Comparison of ENCODE assay signal across 10 cellular contexts in genomic region chr18:42706618-42707017, GRCh38.
DNase-seq lines count a peak whose midpoint lies in the region; ATAC-seq, FAIRE-seq and TF ChIP-seq lines count a peak whose summit lies in the region.
"Had no signal": no experiment of that assay in that cellular context is flagged by ENCODE, and none has a peak within 500 bp of the region (broad histone marks: within the 10 kb centered on the region; RNA-seq: fewer than 3 reads in every experiment).

No MANE protein-coding gene starts in this region.

- no peaks in the 10 kb centered on the region for H4K20me1 ChIP-seq in HepG2 (ENCODE audit: insufficient read depth, low read length)

- no peak for TF ChIP-seq POLR2A in HepG2 (IDR thresholded peaks at IDR 0.05; ENCODE audit: insufficient read depth in 1 of 2, low read depth in 2 of 2, low read length in 2 of 2)

- FAIRE-seq in bronchial epithelial cell (lab: Jason Lieb, UNC) (peak; percentile 77), pancreas (lab: Jason Lieb, UNC) (no peak), HepG2 (lab: Jason Lieb, UNC) (no peak)

- H3K9ac ChIP-seq in HepG2 (ENCODE audit: insufficient read depth, low read depth, low read length): no peak overlapping the region

- peak overlapping the region; percentile 24 for H3K4me3 ChIP-seq in bronchial epithelial cell (ENCODE audit: low read depth, low read length)
- no peak overlapping the region for H3K4me3 ChIP-seq in pancreas
- H3K4me3 ChIP-seq in HepG2 (replicated peaks in 1 of 3; ENCODE audit: insufficient read depth in 1 of 3, low read depth in 2 of 3, low read length in 3 of 3): no peak overlapping the region
- H3K4me3 ChIP-seq: ovary had no signal

- no peak overlapping the region for H3K4me2 ChIP-seq in HepG2 (ENCODE audit: low read depth, low read length)

- WGBS in pancreas, 2 donors: 56 to 67% methylated on average over 8 of the region's 8 CpGs
- WGBS in HepG2 (ENCODE audit: low lambda C conversion rate): 35% methylated on average over 8 of the region's 8 CpGs

- in situ Hi-C loops in HepG2 (cut with HindIII; ENCODE audit: extremely low pct_ligation_motif_present, low pct_unique_long_range_greater_than_20kb): no loop called here

- no TSS peak for BruUV-seq in HepG2 (replicated peaks; lab: Mats Ljungman, UMichigan)

- no peak for TF ChIP-seq RAD21 in HepG2 (CRISPR knock-in tag; IDR thresholded peaks at IDR 0.05)

- TF ChIP-seq CTCF in bronchial epithelial cell (IDR thresholded peaks at IDR 0.05; ENCODE audit: insufficient read depth, low read length, severe bottlenecking) (no peak), pancreas (IDR thresholded peaks at IDR 0.05) (no peak), HepG2 (CRISPR knock-in tag; IDR thresholded peaks at IDR 0.05) (no peak)

- ATAC-seq in pancreas: peak in 3 of 4 donors; percentile 48 to 60 (median 58)
- no peak for ATAC-seq in HepG2
- ATAC-seq in GM21526 (IDR thresholded peaks at IDR 0.05; ENCODE audit: low FRiP score, unreplicated experiment): no peak

- TF ChIP-seq EP300 in HepG2 (IDR thresholded peaks at IDR 0.05; ENCODE audit: low read depth in 2 of 2, low read length in 2 of 2): no peak
- no peak for TF ChIP-seq EP300 in HepG2 (CRISPR knock-in tag; IDR thresholded peaks at IDR 0.05; ENCODE audit: borderline replicate concordance)

- DNase-seq in HT-29 (ENCODE audit: low spot score): peak; percentile 11
- peak; percentile 91 for DNase-seq in NCI-H2196 treated with DMSO at 0.1 percent for 48 hours (lab: John Stamatoyannopoulos, UW; ENCODE audit: unreplicated experiment)
- DNase-seq in bronchial epithelial cell (ENCODE audit: low read depth): peak; percentile 97
- DNase-seq in pancreas: peak in 2 of 6 donors; percentile 8 to 11
- no peak for DNase-seq in effector CD4-positive, alpha-beta T cell
- no peak for DNase-seq in DMS114 treated with DMSO at 0.1 percent for 48 hours (lab: John Stamatoyannopoulos, UW; ENCODE audit: unreplicated experiment)
- no peak for DNase-seq in HepG2 (ENCODE audit: low spot score)
- DNase-seq: ovary had no signal

- CTCF ChIA-PET in HepG2 (lab: Yijun Ruan, JAX; ENCODE audit: low intra/inter-chr PET ratio, low total read pairs): no interaction called here

- H3K9me3 ChIP-seq in pancreas (no peaks in the 10 kb centered on the region), HepG2 (ENCODE audit: low read length) (peaks cover 5% of the 10 kb centered on the region; the same call in 1 of the 2 replicates)
- H3K9me3 ChIP-seq: ovary had no signal

- POLR2A ChIA-PET in HepG2 (lab: Yijun Ruan, JAX): no interaction called here

- H3K79me2 ChIP-seq in HepG2 (ENCODE audit: insufficient read depth, low read length): no peaks in the 10 kb centered on the region

- H3K4me1 ChIP-seq in pancreas (no peaks in the 10 kb centered on the region), HepG2 (ENCODE audit: insufficient read depth, low read length) (no peaks in the 10 kb centered on the region)

- H2AFZ ChIP-seq in HepG2 (ENCODE audit: low read length): no peak overlapping the region

- H3K36me3 ChIP-seq in bronchial epithelial cell (ENCODE audit: control insufficient read depth, insufficient read depth, low read length) (no peaks in the 10 kb centered on the region), pancreas (no peaks in the 10 kb centered on the region), HepG2 (replicated peaks in 1 of 2; ENCODE audit: control insufficient read depth in 1 of 2, insufficient read depth in 2 of 2, low read length in 2 of 2) (no peaks in the 10 kb centered on the region)
- H3K36me3 ChIP-seq: ovary had no signal

- intact Hi-C loops in pancreas (cut with DNase I) (no loop called here), HepG2 (cut with micrococcal nuclease; ENCODE audit: unreplicated experiment) (no loop called here)

- no peaks in the 10 kb centered on the region for H3K27me3 ChIP-seq in bronchial epithelial cell (ENCODE audit: control insufficient read depth, insufficient read depth, low read length)
- no peaks in the 10 kb centered on the region for H3K27me3 ChIP-seq in pancreas
- H3K27me3 ChIP-seq in HepG2 (ENCODE audit: control insufficient read depth in 1 of 2, insufficient read depth in 2 of 2, low read length in 2 of 2): no peaks in the 10 kb centered on the region
- H3K27me3 ChIP-seq: ovary had no signal

- H3K27ac ChIP-seq in pancreas (no peak overlapping the region), HepG2 (ENCODE audit: extremely low read length, insufficient read depth, low read length) (no peak overlapping the region)
- H3K27ac ChIP-seq: HL-60, ovary had no signal

TF ChIP-seq in HepG2, 621 proteins besides CTCF, POLR2A, EP300 and RAD21:
- TF ChIP-seq ZNF598 (CRISPR knock-in tag; IDR thresholded peaks at IDR 0.05; ENCODE audit: borderline replicate concordance) (no peak), ZNF772 (CRISPR knock-in tag; IDR thresholded peaks at IDR 0.05) (no peak), JDP2 (CRISPR knock-in tag; IDR thresholded peaks at IDR 0.05; ENCODE audit: borderline replicate concordance) (no peak), PPARG (CRISPR knock-in tag; conservative IDR thresholded peaks at IDR 0.05) (no peak), ONECUT2 (CRISPR knock-in tag; IDR thresholded peaks at IDR 0.05) (no peak), ADNP (CRISPR knock-in tag; IDR thresholded peaks at IDR 0.05) (no peak), ZNF317 (CRISPR knock-in tag; IDR thresholded peaks at IDR 0.05) (no peak)

Comparison
In these comparisons a context has a peak if more than half of its experiments do, and no peak if none do; other contexts are left out.
1. DNase-seq: peak in HT-29 (single experiment), NCI-H2196 treated with DMSO at 0.1 percent for 48 hours (single experiment) and bronchial epithelial cell (single experiment); none in effector CD4-positive, alpha-beta T cell (single experiment), DMS114 treated with DMSO at 0.1 percent for 48 hours (single experiment) and HepG2 (single experiment).
2. ATAC-seq: peak in pancreas (3 of 4); none in HepG2 (single experiment) and GM21526 (single experiment).